ENCODE assay signal across 14 cellular contexts in genomic region chr4:48815483-48815882, GRCh38. TPM values are rescaled to one million over a fixed set of nuclear protein-coding genes. Genes with fewer than 3 reads are reported as not detected.
DNase-seq lines count a peak whose midpoint lies in the region; ATAC-seq lines count a peak whose summit lies in the region.
"Had no signal": no experiment of that assay in that cellular context is flagged by ENCODE, and none has a peak within 500 bp of the region (broad histone marks: within the 10 kb centered on the region; RNA-seq: fewer than 3 reads in every experiment).

No MANE protein-coding gene starts in this region.

- no peaks in the 10 kb centered on the region for H3K9me3 ChIP-seq in BLaER1
- H3K9me3 ChIP-seq: psoas muscle had no signal

- DNase-seq in OCI-M1 (lab: John Stamatoyannopoulos, UW) = peak; percentile 54
- DNase-seq in HT-29 (ENCODE audit: low spot score) = no peak
- DNase-seq in stimulated activated CD4-positive, alpha-beta T cell treated with anti-CD3 and anti-CD28 coated beads, Interleukin-12 subunit alpha, Interleukin-12 subunit beta, amount 100 ng/mL, for 4 hours = no peak
- no peak for DNase-seq in central memory CD4-positive, alpha-beta T cell
- no peak for DNase-seq in NCI-H2196 treated with DMSO at 0.1 percent for 48 hours (lab: John Stamatoyannopoulos, UW; ENCODE audit: unreplicated experiment)
- DNase-seq: activated T-cell treated with anti-CD3 and anti-CD28 coated beads, Interleukin-2, amount 50 U/mL, for 4 hours; DMS153; NCI-H187 treated with DMSO at 0.1 percent for 48 hours; NK-92 treated with Interleukin-12 subunit alpha and Interleukin-12 subunit beta, amount 100 ng/mL, for 24 hours; psoas muscle; stimulated activated naive CD4-positive, alpha-beta T cell had no signal

- no peak overlapping the region for H3K27ac ChIP-seq in BLaER1
- H3K27ac ChIP-seq: psoas muscle had no signal

- H3K27me3 ChIP-seq in BLaER1 = no peaks in the 10 kb centered on the region

- H3K36me3 ChIP-seq in BLaER1 = no peaks in the 10 kb centered on the region

- no peak overlapping the region for H3K4me3 ChIP-seq in BLaER1
- H3K4me3 ChIP-seq: psoas muscle had no signal

- no peaks in the 10 kb centered on the region for H4K20me1 ChIP-seq in BLaER1

- peak; percentile 61 for ATAC-seq in GM18511 (IDR thresholded peaks at IDR 0.05; ENCODE audit: unreplicated experiment)
- ATAC-seq in HG02885 (IDR thresholded peaks at IDR 0.05; ENCODE audit: poor library complexity, unreplicated experiment) = peak; percentile 58
- ATAC-seq: activated T-cell treated with anti-CD3 and anti-CD28 coated beads, Interleukin-2, amount 50 U/mL, for 4 hours; psoas muscle had no signal

- peaks cover 5% of the 10 kb centered on the region; the same call in 1 of the 2 replicates for H3K4me1 ChIP-seq in BLaER1
- H3K4me1 ChIP-seq: psoas muscle had no signal

- H3K9ac ChIP-seq in BLaER1 = no peak overlapping the region

- H3K4me2 ChIP-seq in BLaER1 = peak overlapping the region; percentile 32

RNA-seq across cellular contexts. Expression of gene OCIAD1, which starts 15.4 kb away (rescaled TPM):
- 41.5 and 44.6 TPM in 2 replicates for total RNA-seq in HT-29 (2014; rRNA removed; shearing (Covaris generic))

RNA-seq across cellular contexts. Expression of gene FRYL, which starts 35.4 kb away (rescaled TPM):
- total RNA-seq in HT-29 (2014; rRNA removed; shearing (Covaris generic)) = 36.4 and 40.8 TPM in 2 replicates
